19 cellular contexts compared by ENCODE assay signal in the genomic region with DNA sequence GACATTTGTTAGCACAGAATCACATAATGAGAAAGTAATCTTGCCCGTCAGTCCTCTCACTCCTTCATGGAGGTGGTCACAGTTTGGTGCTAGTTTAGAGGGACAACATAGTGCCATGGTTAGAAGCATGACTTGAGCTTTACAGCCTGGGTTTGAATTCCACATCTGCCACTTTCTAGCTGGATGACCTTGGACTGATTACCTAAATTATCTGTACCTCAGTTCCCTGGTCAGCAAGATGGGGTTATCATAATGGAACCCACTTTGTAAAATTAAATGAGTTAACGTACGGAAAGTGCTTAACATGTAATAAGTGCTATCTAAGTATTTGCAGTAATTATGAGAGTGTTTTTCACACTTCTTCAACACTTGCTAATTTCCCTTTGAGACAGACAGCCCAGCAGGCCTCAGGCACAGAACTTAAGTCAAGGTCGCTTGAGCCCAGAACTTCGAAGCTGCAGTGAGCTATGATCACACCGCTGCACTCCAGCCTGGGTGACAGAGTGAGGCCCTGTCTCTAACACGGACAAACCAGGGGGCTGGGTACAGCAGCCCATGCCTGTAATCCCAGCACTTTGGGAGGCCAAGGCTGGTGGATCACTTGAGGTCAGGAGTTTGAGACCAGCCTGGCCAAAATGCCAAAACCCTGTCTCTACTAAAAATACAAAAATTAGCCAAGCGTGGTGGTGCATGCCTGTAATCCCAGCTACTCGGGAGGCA. TPM values are rescaled to one million over a fixed set of nuclear protein-coding genes. Genes with fewer than 3 reads are reported as not detected.
DNase-seq lines count a peak whose midpoint lies in the region; ATAC-seq, FAIRE-seq and TF ChIP-seq lines count a peak whose summit lies in the region.
"Had no signal": no experiment of that assay in that cellular context is flagged by ENCODE, and none has a peak within 500 bp of the region (broad histone marks: within the 10 kb centered on the region; RNA-seq: fewer than 3 reads in every experiment).

No MANE protein-coding gene starts in this region.

- FAIRE-seq in H1 (lab: Jason Lieb, UNC): no peak
- FAIRE-seq: RCC 7860 had no signal

- H2AFZ ChIP-seq in PC-3 (ENCODE audit: low read length) (peak overlapping the region; percentile 36; the same call in 1 of the 2 replicates), H1 (ENCODE audit: low read length) (peak overlapping the region; percentile 72; the same call in 1 of the 2 replicates)

- H3K27me3 Mint-ChIP-seq in natural killer cell (ENCODE audit: low read depth in 2 of 2): peaks cover 4 to 7% of the 10 kb centered on the region in 2 donors
- peaks cover 3 to 8% of the 10 kb centered on the region in 2 donors for H3K27me3 Mint-ChIP-seq in natural killer cell treated with Interleukin-12 subunit alpha and Interleukin-12 subunit beta and Interleukin-15 and Interleukin-18, amount 100 ng/mL, for 72 hours

- intact Hi-C loops in natural killer cell (cut with micrococcal nuclease) (no loop called here), PC-3 (cut with micrococcal nuclease) (loop anchor here (2.0 kb wide), 2 partner anchors 99 to 149 kb away; a partner anchor contains a TSS)

- H4K91ac ChIP-seq in H1 (replicated peaks; ENCODE audit: insufficient read length, low read length): no peak overlapping the region

- H3K36me3 ChIP-seq in PC-3 (ENCODE audit: low read depth, low read length) (no peaks in the 10 kb centered on the region), H1 (ENCODE audit: control insufficient read depth in 2 of 4, insufficient read depth in 4 of 4, low read length in 3 of 4) (no peaks in the 10 kb centered on the region)

- H3K79me2 ChIP-seq in PC-3 (ENCODE audit: low read length) (no peaks in the 10 kb centered on the region), H1 (ENCODE audit: control insufficient read depth in 1 of 2, insufficient read depth in 2 of 2, low read length in 2 of 2) (no peaks in the 10 kb centered on the region)

- no peak for DNase-seq in natural killer cell
- no peak for DNase-seq in natural killer cell treated with Interleukin-12 subunit alpha and Interleukin-12 subunit beta and Interleukin-15 and Interleukin-18, amount 100 ng/mL, for 72 hours (ENCODE audit: low spot score)
- DNase-seq in PC-3: no peak
- DNase-seq in H1 (ENCODE audit: low read depth in 1 of 2, low spot score in 2 of 2): no peak
- DNase-seq in NCI-H2171 (lab: John Stamatoyannopoulos, UW): no peak
- no peak for DNase-seq in activated CD4-positive, alpha-beta T cell treated with anti-CD3 and anti-CD28 coated beads for 1 hour
- no peak for DNase-seq in HK-2 (ENCODE audit: unreplicated experiment)
- DNase-seq: activated CD4-positive, alpha-beta T cell treated with anti-CD3 and anti-CD28 coated beads for 48 hours; activated CD8-positive, alpha-beta memory T cell treated with anti-CD3 and anti-CD28 coated beads, Interleukin-2, amount 10 ng/mL, durations not matched to agents 7 days and 5 days; activated naive CD4-positive, alpha-beta T cell treated with anti-CD3 and anti-CD28 coated beads, Interleukin-2, amount 10 ng/mL, durations not matched to agents 7 days and 5 days had no signal

- 89% methylated on average over 9 of the region's 9 CpGs; no CpG with 5 or more reads in 1 of the 2 experiments for WGBS in H1 (ENCODE audit: extremely low coverage in 1 of 2, insufficient coverage in 1 of 2, insufficient read length in 1 of 2, insufficient replicate concordance in 2 of 2, low coverage in 1 of 2, low lambda C conversion rate in 2 of 2, missing lambda C conversion rate in 1 of 2), 2 experiments

- H3K27ac Mint-ChIP-seq in natural killer cell: no peak overlapping the region
- H3K27ac Mint-ChIP-seq in natural killer cell treated with Interleukin-12 subunit alpha and Interleukin-12 subunit beta and Interleukin-15 and Interleukin-18, amount 100 ng/mL, for 72 hours: no peak overlapping the region
- H3K27ac Mint-ChIP-seq: activated CD8-positive, alpha-beta memory T cell treated with anti-CD3 and anti-CD28 coated beads, Interleukin-2, amount 10 ng/mL, durations not matched to agents 7 days and 5 days; activated naive CD4-positive, alpha-beta T cell treated with anti-CD3 and anti-CD28 coated beads, Interleukin-2, amount 10 ng/mL, durations not matched to agents 7 days and 5 days; T-helper 1 cell treated with Interleukin-12 subunit alpha and Interleukin-12 subunit beta and Interleukin-4 antibody, amounts not matched to agents 30 μg/mL and 1 μg/mL, for 36 hours had no signal

- H3K27ac ChIP-seq in PC-3 (ENCODE audit: low read length) (no peak overlapping the region), H1 (ENCODE audit: low read depth, low read length) (0 out of 2 replicates have a peak overlapping the region, but pooled peaks have one; percentile 41)

- no peak overlapping the region for H4K5ac ChIP-seq in H1 (ENCODE audit: insufficient read length, low read depth, low read length)

- H3K4me2 ChIP-seq in PC-3 (ENCODE audit: low read length) (no peak overlapping the region), H1 (ENCODE audit: insufficient read depth in 1 of 2, low read depth in 2 of 2, low read length in 2 of 2) (no peak overlapping the region)

- CTCF ChIA-PET in PC-3 (lab: Charles Lee): interaction anchor here (0.6 to 1.4 kb wide), 11 partner anchors 22 to 148 kb away, joined by 3 to 8 read pairs (median 5); a partner anchor contains a TSS
- CTCF ChIA-PET in H1 (lab: Charles Lee; ENCODE audit: partially characterized antibody): interaction anchor here (0.6 to 6.0 kb wide), 38 partner anchors 9 to 727 kb away, joined by 3 to 58 read pairs (median 6); no protein-coding TSS in a partner anchor

- H2BK15ac ChIP-seq in H1 (ENCODE audit: low read length): no peak overlapping the region

- no TSS peak for BruUV-seq in PC-3 (replicated peaks; lab: Mats Ljungman, UMichigan)

- H2BK12ac ChIP-seq in H1 (ENCODE audit: low read depth, low read length): no peak overlapping the region; the same call in 1 of the 2 replicates

- H2BK20ac ChIP-seq in H1 (ENCODE audit: low read length): no peak overlapping the region; the same call in 1 of the 2 replicates

- H3K23ac ChIP-seq in H1 (ENCODE audit: insufficient read length): no peak overlapping the region

- no peaks in the 10 kb centered on the region for H3F3A ChIP-seq in PC-3 (ENCODE audit: low read length, unreplicated experiment)

- H3K27me3 ChIP-seq in PC-3 (ENCODE audit: low read length): no peaks in the 10 kb centered on the region
- no peaks in the 10 kb centered on the region for H3K27me3 ChIP-seq in H1 (replicated peaks in 1 of 4; ENCODE audit: control insufficient read depth in 3 of 4, extremely low read depth in 1 of 4, insufficient read depth in 3 of 4, low read length in 3 of 4)

- TF ChIP-seq RAD21 in H1 (IDR thresholded peaks at IDR 0.05 in 1 of 2, conservative IDR thresholded peaks at IDR 0.05 in 1 of 2; ENCODE audit: low read depth in 2 of 2, low read length in 2 of 2): no peak

- ATAC-seq in natural killer cell (no peak), PC-3 (no peak), HG02642 (IDR thresholded peaks at IDR 0.05; ENCODE audit: poor library complexity, unreplicated experiment) (no peak)
- no peak for ATAC-seq in natural killer cell treated with Interleukin-12 subunit alpha and Interleukin-12 subunit beta and Interleukin-15 and Interleukin-18, amount 100 ng/mL, for 72 hours

- H2BK120ac ChIP-seq in H1 (replicated peaks; ENCODE audit: low read depth, low read length): no peak overlapping the region

- no peak for TF ChIP-seq EP300 in H1 (IDR thresholded peaks at IDR 0.05; ENCODE audit: borderline replicate concordance in 1 of 2, low read depth in 2 of 2, low read length in 2 of 2)

- peaks cover 0 to 5% of the 10 kb centered on the region in 2 donors for H3K4me1 Mint-ChIP-seq in natural killer cell
- H3K4me1 Mint-ChIP-seq in natural killer cell treated with Interleukin-12 subunit alpha and Interleukin-12 subunit beta and Interleukin-15 and Interleukin-18, amount 100 ng/mL, for 72 hours (ENCODE audit: low read depth in 2 of 2): no peaks in the 10 kb centered on the region
- H3K4me1 Mint-ChIP-seq: activated naive CD4-positive, alpha-beta T cell treated with anti-CD3 and anti-CD28 coated beads, Interleukin-2, amount 10 ng/mL, durations not matched to agents 7 days and 5 days had no signal

- H3K9me3 Mint-ChIP-seq in natural killer cell: no peaks in the 10 kb centered on the region
- H3K9me3 Mint-ChIP-seq in natural killer cell treated with Interleukin-12 subunit alpha and Interleukin-12 subunit beta and Interleukin-15 and Interleukin-18, amount 100 ng/mL, for 72 hours: no peaks in the 10 kb centered on the region
- H3K9me3 Mint-ChIP-seq: activated naive CD4-positive, alpha-beta T cell treated with anti-CD3 and anti-CD28 coated beads, Interleukin-2, amount 10 ng/mL, durations not matched to agents 7 days and 5 days; T-helper 1 cell treated with Interleukin-12 subunit alpha and Interleukin-12 subunit beta and Interleukin-4 antibody, amounts not matched to agents 30 μg/mL and 1 μg/mL, for 36 hours had no signal

- H3K56ac ChIP-seq in H1 (replicated peaks; ENCODE audit: insufficient read length, low read depth, low read length): no peak overlapping the region

- no peak overlapping the region for H3K4ac ChIP-seq in H1 (replicated peaks; ENCODE audit: insufficient read length, low read depth, low read length)

- no peak overlapping the region for H3K14ac ChIP-seq in H1 (ENCODE audit: insufficient read length)

- H2AK5ac ChIP-seq in H1 (ENCODE audit: low read depth, low read length): no peak overlapping the region

- H3K4me1 ChIP-seq in PC-3 (ENCODE audit: insufficient read depth, low read length) (no peaks in the 10 kb centered on the region), H1 (replicated peaks in 1 of 4; ENCODE audit: control insufficient read depth in 3 of 4, insufficient read depth in 4 of 4, low read length in 3 of 4) (peaks cover 2 to 14% (median 4%) of the 10 kb centered on the region in 4 experiments; a peak in 4 of 7 replicates)
- H3K4me1 ChIP-seq: Caco-2 had no signal

- H3K36me3 Mint-ChIP-seq in natural killer cell: no peaks in the 10 kb centered on the region
- no peaks in the 10 kb centered on the region for H3K36me3 Mint-ChIP-seq in natural killer cell treated with Interleukin-12 subunit alpha and Interleukin-12 subunit beta and Interleukin-15 and Interleukin-18, amount 100 ng/mL, for 72 hours
- H3K36me3 Mint-ChIP-seq: activated CD8-positive, alpha-beta memory T cell treated with anti-CD3 and anti-CD28 coated beads, Interleukin-2, amount 10 ng/mL, durations not matched to agents 7 days and 5 days; activated naive CD4-positive, alpha-beta T cell treated with anti-CD3 and anti-CD28 coated beads, Interleukin-2, amount 10 ng/mL, durations not matched to agents 7 days and 5 days had no signal

- POLR2A ChIA-PET in PC-3 (lab: Charles Lee; ENCODE audit: unreplicated experiment) (no interaction called here), H1 (lab: Charles Lee; ENCODE audit: partially characterized antibody) (interaction anchor here (0.5 to 1.5 kb wide), 5 partner anchors 13 to 206 kb away, joined by 3 read pairs; no protein-coding TSS in a partner anchor)

- H3K4me3 Mint-ChIP-seq in natural killer cell: no peak overlapping the region
- no peak overlapping the region for H3K4me3 Mint-ChIP-seq in natural killer cell treated with Interleukin-12 subunit alpha and Interleukin-12 subunit beta and Interleukin-15 and Interleukin-18, amount 100 ng/mL, for 72 hours
- H3K4me3 Mint-ChIP-seq: activated CD8-positive, alpha-beta memory T cell treated with anti-CD3 and anti-CD28 coated beads, Interleukin-2, amount 10 ng/mL, durations not matched to agents 7 days and 5 days; activated naive CD4-positive, alpha-beta T cell treated with anti-CD3 and anti-CD28 coated beads, Interleukin-2, amount 10 ng/mL, durations not matched to agents 7 days and 5 days; T-helper 1 cell treated with Interleukin-12 subunit alpha and Interleukin-12 subunit beta and Interleukin-4 antibody, amounts not matched to agents 30 μg/mL and 1 μg/mL, for 36 hours had no signal

- H2BK5ac ChIP-seq in H1 (ENCODE audit: low read depth, low read length): 0 out of 2 replicates have a peak overlapping the region, but pooled peaks have one; percentile 27

- H3K23me2 ChIP-seq in H1 (ENCODE audit: low read depth, low read length): no peaks in the 10 kb centered on the region

- no peaks in the 10 kb centered on the region for H3K9me2 ChIP-seq in PC-3 (replicated peaks; ENCODE audit: low read length)

- TF ChIP-seq POLR2A in H1 (IDR thresholded peaks at IDR 0.05; ENCODE audit: control extremely low read depth in 1 of 2, low read depth in 2 of 2, low read length in 2 of 2): no peak

- H3K18ac ChIP-seq in H1 (ENCODE audit: extremely low read depth, low read length): no peak overlapping the region

- no peak overlapping the region for H4K8ac ChIP-seq in H1 (ENCODE audit: extremely low read depth, insufficient read depth, low read length)

- TF ChIP-seq CTCF in natural killer cell (IDR thresholded peaks at IDR 0.05): peak; percentile 29
- TF ChIP-seq CTCF in PC-3 (conservative IDR thresholded peaks at IDR 0.05; ENCODE audit: low read depth, low read length): no peak
- no peak for TF ChIP-seq CTCF in H1 (IDR thresholded peaks at IDR 0.05; ENCODE audit: control extremely low read depth in 1 of 3, insufficient read depth in 1 of 3, low read depth in 1 of 3, low read length in 3 of 3)

- no peaks in the 10 kb centered on the region for H4K20me1 ChIP-seq in PC-3 (ENCODE audit: low read length)
- no peaks in the 10 kb centered on the region for H4K20me1 ChIP-seq in H1 (replicated peaks in 1 of 2; ENCODE audit: control insufficient read depth in 1 of 2, insufficient read depth in 2 of 2, low read length in 2 of 2)

- H3K4me3 ChIP-seq in PC-3 (ENCODE audit: low read length) (no peak overlapping the region), H1 (ENCODE audit: extremely low read depth in 1 of 4, insufficient read depth in 2 of 4, low read depth in 3 of 4, low read length in 4 of 4) (no peak overlapping the region)
- H3K4me3 ChIP-seq: mucosa of descending colon had no signal

- H3K9ac ChIP-seq in PC-3 (ENCODE audit: low read length) (no peak overlapping the region), H1 (replicated peaks in 1 of 4; ENCODE audit: extremely low read depth in 1 of 4, low read depth in 3 of 4, low read length in 3 of 4) (no peak overlapping the region; a peak in 2 of 7 replicates)

- H3K9me3 ChIP-seq in PC-3 (ENCODE audit: low read length) (no peaks in the 10 kb centered on the region), H1 (ENCODE audit: insufficient read depth in 2 of 2, low read depth in 1 of 2, low read length in 1 of 2) (no peaks in the 10 kb centered on the region)
- H3K9me3 ChIP-seq: Caco-2, mucosa of descending colon had no signal

- no peaks in the 10 kb centered on the region for H3K79me1 ChIP-seq in H1 (ENCODE audit: low read depth, low read length)

RNA-seq across cellular contexts. Expression of a gene that starts 7.1 kb away (rescaled TPM):
- total RNA-seq in natural killer cell (under 1 TPM; 0.28 to 0.39 (median 0.35) TPM), PC-3 (2014; rRNA removed) (not detected in 2 replicates)
- total RNA-seq in natural killer cell treated with Interleukin-12 subunit alpha and Interleukin-12 subunit beta and Interleukin-15 and Interleukin-18, amount 100 ng/mL, for 72 hours: under 1 TPM in 1 of 2 donors, not detected in 1; 0.67 TPM
- total RNA-seq in H1 (2021; fragmentation: NEBNext Ultra II Directional; extraction: Animal tissue kit (Norgen Biotek cat#: 25700)): not detected in 2 replicates
- 0.03 and 0.05 TPM in 2 replicates for polyA plus RNA-seq in H1 (2011; rRNA removed)
- polyA plus RNA-seq in H1 (2011; cell fraction: cytosol; rRNA removed): 0.04 TPM
- polyA plus RNA-seq in H1 (2011; cell fraction: nucleus; rRNA removed): 0.10 TPM
- polyA plus RNA-seq in H1 (2012, experiment 1 of 2): 0.07 to 0.10 TPM in 2 of 4 replicates, not detected in the others
- not detected for polyA plus RNA-seq in H1 (2012, experiment 2 of 2)
- not detected for polyA plus RNA-seq in H1 (2013, experiment 1 of 2)
- polyA plus RNA-seq in H1 (2013, experiment 2 of 2): 0.04 TPM
- 0.22 and 0.39 TPM in 2 replicates for polyA minus RNA-seq in H1 (2011; rRNA and poly(A)+ RNA removed)
- not detected for polyA minus RNA-seq in H1 (2011; cell fraction: cytosol; rRNA and poly(A)+ RNA removed)
- polyA minus RNA-seq in H1 (2011; cell fraction: nucleus; rRNA and poly(A)+ RNA removed): 0.40 TPM
- total RNA-seq: Caco-2, M059J, posterior vena cava, SK-MEL-5 had no signal
- polyA plus RNA-seq: liver had no signal
